Comparison of ENCODE assay signal across 12 cellular contexts in genomic region chr2:200309296-200309846, GRCh38. TPM values are rescaled to one million over a fixed set of nuclear protein-coding genes. Genes with fewer than 3 reads are reported as not detected.
DNase-seq lines count a peak whose midpoint lies in the region; ATAC-seq, FAIRE-seq and TF ChIP-seq lines count a peak whose summit lies in the region.
"Had no signal": no experiment of that assay in that cellular context is flagged by ENCODE, and none has a peak within 500 bp of the region (broad histone marks: within the 10 kb centered on the region; RNA-seq: fewer than 3 reads in every experiment).

No MANE protein-coding gene starts in this region.

- in situ Hi-C loops in brain microvascular endothelial cell (cut with HindIII; ENCODE audit: low pct_ligation_motif_present, low sequenced_read_pairs): loop anchor here (10.0 kb wide), 1 partner anchor 325 kb away; no protein-coding TSS in a partner anchor
- in situ Hi-C loops in HepG2 (cut with HindIII; ENCODE audit: extremely low pct_ligation_motif_present, low pct_unique_long_range_greater_than_20kb): loop anchor here (5.0 to 10.0 kb wide), 3 partner anchors 87 to 325 kb away; no protein-coding TSS in a partner anchor

- TF ChIP-seq CTCF in brain microvascular endothelial cell (IDR thresholded peaks at IDR 0.05; ENCODE audit: low read depth, low read length, missing control alignments) (no peak), HepG2 (CRISPR knock-in tag; IDR thresholded peaks at IDR 0.05) (no peak), thyroid gland (IDR thresholded peaks at IDR 0.05) (no peak)

- CTCF ChIA-PET in activated CD4-positive, alpha-beta T cell treated with anti-CD3 and anti-CD28 coated beads for 36 hours (lab: Charles Lee): no interaction called here
- CTCF ChIA-PET in HepG2 (lab: Yijun Ruan, JAX; ENCODE audit: low intra/inter-chr PET ratio, low total read pairs): no interaction called here

- no peak overlapping the region for H2AFZ ChIP-seq in HepG2 (ENCODE audit: low read length)

- peaks cover 63% of the 10 kb centered on the region for H4K20me1 ChIP-seq in HepG2 (ENCODE audit: insufficient read depth, low read length)

- H3K4me3 Mint-ChIP-seq in activated CD4-positive, alpha-beta T cell treated with anti-CD3 and anti-CD28 coated beads, Interleukin-2, amount 10 ng/mL, durations not matched to agents 24 days and 14 days: peak overlapping the region; percentile 6
- H3K4me3 Mint-ChIP-seq in activated CD4-positive, alpha-beta T cell treated with anti-CD3 and anti-CD28 coated beads for 36 hours: no peak overlapping the region

- H3K9ac ChIP-seq in HepG2 (ENCODE audit: insufficient read depth, low read depth, low read length): peak overlapping the region; percentile 94

- peaks cover 95% of the 10 kb centered on the region for H3K79me2 ChIP-seq in HepG2 (ENCODE audit: insufficient read depth, low read length)

- TF ChIP-seq EP300 in HepG2 (IDR thresholded peaks at IDR 0.05; ENCODE audit: low read depth in 2 of 2, low read length in 2 of 2) (no peak), HepG2 (CRISPR knock-in tag; IDR thresholded peaks at IDR 0.05; ENCODE audit: borderline replicate concordance) (no peak)

- DNase-seq in activated CD4-positive, alpha-beta T cell treated with anti-CD3 and anti-CD28 coated beads, Interleukin-2, amount 10 ng/mL, durations not matched to agents 24 days and 14 days: no peak
- DNase-seq in activated CD4-positive, alpha-beta T cell treated with anti-CD3 and anti-CD28 coated beads for 36 hours: no peak
- DNase-seq in brain microvascular endothelial cell (no peak), HepG2 (ENCODE audit: low spot score) (no peak), thyroid gland (no peak), RCC 7860 (ENCODE audit: low spot score) (no peak), HPDE6-E6E7 (ENCODE audit: extremely low spot score) (no peak)
- no peak for DNase-seq in stimulated activated CD4-positive, alpha-beta T cell treated with anti-CD3 and anti-CD28 coated beads, Interleukin-4, amount 100 ng/mL, for 1 hour
- DNase-seq: activated gamma-delta T cell treated with Interleukin-2 at 50 U/mL for 16 hours; cerebellar nuclear complex; stimulated activated CD4-positive, alpha-beta T cell treated with anti-CD3 and anti-CD28 coated beads, Interleukin-15, amount 100 ng/mL, for 24 hours had no signal

- ATAC-seq in activated CD4-positive, alpha-beta T cell treated with anti-CD3 and anti-CD28 coated beads for 36 hours: no peak
- no peak for ATAC-seq in HepG2

- H3K27me3 Mint-ChIP-seq in activated CD4-positive, alpha-beta T cell treated with anti-CD3 and anti-CD28 coated beads, Interleukin-2, amount 10 ng/mL, durations not matched to agents 24 days and 14 days: peaks cover 8% of the 10 kb centered on the region
- peaks cover 27% of the 10 kb centered on the region for H3K27me3 Mint-ChIP-seq in activated CD4-positive, alpha-beta T cell treated with anti-CD3 and anti-CD28 coated beads for 36 hours

- H3K27ac ChIP-seq in brain microvascular endothelial cell: no peak overlapping the region
- peak overlapping the region; percentile 96 for H3K27ac ChIP-seq in HepG2 (ENCODE audit: extremely low read length, insufficient read depth, low read length)
- H3K27ac ChIP-seq in thyroid gland: peak overlapping the region in 2 of 3 donors; percentile 91

- no peak for TF ChIP-seq RAD21 in HepG2 (CRISPR knock-in tag; IDR thresholded peaks at IDR 0.05)

- H3K4me3 ChIP-seq in brain microvascular endothelial cell (ENCODE audit: low read depth, low read length): peak overlapping the region; percentile 82
- H3K4me3 ChIP-seq in HepG2 (replicated peaks in 1 of 3; ENCODE audit: insufficient read depth in 1 of 3, low read depth in 2 of 3, low read length in 3 of 3): peak overlapping the region; percentile 84 to 94 (median 88); a peak in 5 of 6 replicates
- no peak overlapping the region for H3K4me3 ChIP-seq in thyroid gland (replicated peaks in 1 of 3)

- TF ChIP-seq POLR2A in HepG2 (IDR thresholded peaks at IDR 0.05; ENCODE audit: insufficient read depth in 1 of 2, low read depth in 2 of 2, low read length in 2 of 2) (no peak), thyroid gland (IDR thresholded peaks at IDR 0.05) (no peak)

- H3K9me3 Mint-ChIP-seq in activated CD4-positive, alpha-beta T cell treated with anti-CD3 and anti-CD28 coated beads, Interleukin-2, amount 10 ng/mL, durations not matched to agents 24 days and 14 days: no peaks in the 10 kb centered on the region
- H3K9me3 Mint-ChIP-seq in activated CD4-positive, alpha-beta T cell treated with anti-CD3 and anti-CD28 coated beads for 36 hours (ENCODE audit: low read depth): no peaks in the 10 kb centered on the region

- peak overlapping the region; percentile 89 for H3K4me2 ChIP-seq in HepG2 (ENCODE audit: low read depth, low read length)

- H3K4me1 ChIP-seq in HepG2 (ENCODE audit: insufficient read depth, low read length) (peaks cover 73% of the 10 kb centered on the region), thyroid gland (peaks cover 21 to 28% of the 10 kb centered on the region in 2 donors)

- no TSS peak for BruUV-seq in HepG2 (replicated peaks; lab: Mats Ljungman, UMichigan)

- peaks cover 8% of the 10 kb centered on the region for H3K36me3 Mint-ChIP-seq in activated CD4-positive, alpha-beta T cell treated with anti-CD3 and anti-CD28 coated beads, Interleukin-2, amount 10 ng/mL, durations not matched to agents 24 days and 14 days (ENCODE audit: low read depth)
- H3K36me3 Mint-ChIP-seq in activated CD4-positive, alpha-beta T cell treated with anti-CD3 and anti-CD28 coated beads for 36 hours (ENCODE audit: low read depth): peaks cover 2% of the 10 kb centered on the region

- POLR2A ChIA-PET in activated CD4-positive, alpha-beta T cell treated with anti-CD3 and anti-CD28 coated beads for 36 hours (lab: Charles Lee): interaction anchor here (0.6 kb wide), 1 partner anchor 37 kb away, joined by 3 read pairs; no protein-coding TSS in a partner anchor
- POLR2A ChIA-PET in HepG2 (lab: Yijun Ruan, JAX): interaction anchor here (1.3 to 3.4 kb wide), 4 partner anchors 10 to 99 kb away, joined by 3 to 48 read pairs (median 6); no protein-coding TSS in a partner anchor

- WGBS in HepG2 (ENCODE audit: low lambda C conversion rate): 75% methylated on average over 1 of the region's 1 CpG
- 92 to 97% methylated on average over 1 of the region's 1 CpG for WGBS in thyroid gland, 2 donors

- FAIRE-seq in HepG2 (lab: Jason Lieb, UNC) (no peak), RCC 7860 (lab: Jason Lieb, UNC) (no peak)
- FAIRE-seq: D721Med had no signal

- H3K27me3 ChIP-seq in brain microvascular endothelial cell (replicated peaks): no peaks in the 10 kb centered on the region
- no peaks in the 10 kb centered on the region; a peak in 1 of 5 replicates for H3K27me3 ChIP-seq in HepG2 (ENCODE audit: control insufficient read depth in 1 of 2, insufficient read depth in 2 of 2, low read length in 2 of 2)
- H3K27me3 ChIP-seq in thyroid gland: no peaks in the 10 kb centered on the region

- H3K27ac Mint-ChIP-seq in activated CD4-positive, alpha-beta T cell treated with anti-CD3 and anti-CD28 coated beads, Interleukin-2, amount 10 ng/mL, durations not matched to agents 24 days and 14 days: no peak overlapping the region
- no peak overlapping the region for H3K27ac Mint-ChIP-seq in activated CD4-positive, alpha-beta T cell treated with anti-CD3 and anti-CD28 coated beads for 36 hours

- H3K9me3 ChIP-seq in HepG2 (ENCODE audit: low read length) (no peaks in the 10 kb centered on the region), thyroid gland (no peaks in the 10 kb centered on the region)

- peaks cover 31% of the 10 kb centered on the region for H3K4me1 Mint-ChIP-seq in activated CD4-positive, alpha-beta T cell treated with anti-CD3 and anti-CD28 coated beads, Interleukin-2, amount 10 ng/mL, durations not matched to agents 24 days and 14 days
- H3K4me1 Mint-ChIP-seq in activated CD4-positive, alpha-beta T cell treated with anti-CD3 and anti-CD28 coated beads for 36 hours: peaks cover 21% of the 10 kb centered on the region

- intact Hi-C loops in activated CD4-positive, alpha-beta T cell treated with anti-CD3 and anti-CD28 coated beads, Interleukin-2, amount 10 ng/mL, durations not matched to agents 24 days and 14 days (cut with micrococcal nuclease): loop anchor here (5.0 kb wide), 5 partner anchors 218 to 553 kb away; partner anchors contain the start of genes BZW1, C2orf69, CLK1 and SGO2
- intact Hi-C loops in activated CD4-positive, alpha-beta T cell treated with anti-CD3 and anti-CD28 coated beads for 36 hours (cut with DNase I, micrococcal nuclease): loop anchor here (5.0 kb wide), 4 partner anchors 63 to 332 kb away; partner anchors contain the start of gene SGO2 (in 1 of the 2)
- intact Hi-C loops in HepG2 (cut with micrococcal nuclease; ENCODE audit: unreplicated experiment): loop anchor here (1.0 to 5.0 kb wide), 4 partner anchors 10 to 257 kb away; no protein-coding TSS in a partner anchor
- intact Hi-C loops in thyroid gland (cut with DNase I): no loop called here

- H3K36me3 ChIP-seq in brain microvascular endothelial cell (replicated peaks): no peaks in the 10 kb centered on the region
- H3K36me3 ChIP-seq in HepG2 (replicated peaks in 1 of 2; ENCODE audit: control insufficient read depth in 1 of 2, insufficient read depth in 2 of 2, low read length in 2 of 2): peaks cover 2 to 14% of the 10 kb centered on the region in 2 experiments; a peak in 3 of 5 replicates
- H3K36me3 ChIP-seq in thyroid gland: no peaks in the 10 kb centered on the region

RNA-seq across cellular contexts. Expression of gene SPATS2L, which starts 2.9 kb away (rescaled TPM):
- 42.0 and 42.9 TPM in 2 replicates for total RNA-seq in activated CD4-positive, alpha-beta T cell treated with anti-CD3 and anti-CD28 coated beads, Interleukin-2, amount 10 ng/mL, durations not matched to agents 24 days and 14 days
- total RNA-seq in activated CD4-positive, alpha-beta T cell treated with anti-CD3 and anti-CD28 coated beads for 36 hours: 10 to 100 TPM; 14.7 to 25.8 TPM
- 154 and 165 TPM in 2 replicates for total RNA-seq in HepG2 (2016; rRNA removed; fragmentation: Illumina TruSeq; extraction: Trizol)
- 81.5 and 81.6 TPM in 2 replicates for total RNA-seq in HepG2 (2016; cell fraction: cytosol; rRNA removed; fragmentation: Illumina TruSeq; extraction: Trizol; ENCODE audit: low read depth)
- total RNA-seq in HepG2 (2016; cell fraction: insoluble cytoplasmic fraction; rRNA removed; fragmentation: Illumina TruSeq; extraction: Trizol): 151 and 153 TPM in 2 replicates
- total RNA-seq in HepG2 (2016; cell fraction: membrane; rRNA removed; fragmentation: Illumina TruSeq; extraction: Trizol): 160 and 169 TPM in 2 replicates
- 110 and 114 TPM in 2 replicates for total RNA-seq in HepG2 (2016; cell fraction: nucleus; rRNA removed; fragmentation: Illumina TruSeq; extraction: Trizol)
- 180 and 212 TPM in 2 replicates for polyA plus RNA-seq in HepG2 (2011; rRNA removed)
- polyA plus RNA-seq in HepG2 (2011; cell fraction: cytosol; rRNA removed): 161 and 177 TPM in 2 replicates
- polyA plus RNA-seq in HepG2 (2011; cell fraction: nucleus; rRNA removed): 71.8 and 89.4 TPM in 2 replicates
- polyA plus RNA-seq in HepG2 (2012): 134 and 184 TPM in 2 replicates
- polyA plus RNA-seq in HepG2 (2016; cell fraction: cytosol; fragmentation: Illumina TruSeq; extraction: Trizol; ENCODE audit: low read depth): 102 and 115 TPM in 2 replicates
- polyA plus RNA-seq in HepG2 (2016; cell fraction: insoluble cytoplasmic fraction; fragmentation: Illumina TruSeq; extraction: Trizol; ENCODE audit: low read depth): 213 and 235 TPM in 2 replicates
- 179 and 180 TPM in 2 replicates for polyA plus RNA-seq in HepG2 (2016; cell fraction: membrane; fragmentation: Illumina TruSeq; extraction: Trizol; ENCODE audit: low read depth)
- polyA plus RNA-seq in HepG2 (2016; cell fraction: nucleus; fragmentation: Illumina TruSeq; extraction: Trizol; ENCODE audit: insufficient read depth, low read depth): 145 and 148 TPM in 2 replicates
- 28.4 and 78.1 TPM in 2 replicates for polyA minus RNA-seq in HepG2 (2011; rRNA and poly(A)+ RNA removed; ENCODE audit: low replicate concordance)
- 121 and 126 TPM in 2 replicates for polyA minus RNA-seq in HepG2 (2011; cell fraction: cytosol; rRNA and poly(A)+ RNA removed)
- 287 and 295 TPM in 2 replicates for polyA minus RNA-seq in HepG2 (2011; cell fraction: nucleus; rRNA and poly(A)+ RNA removed)
- total RNA-seq in thyroid gland: 100 to 1,000 TPM in 1 of 4 donors, 10 to 100 TPM in 3; 41.7 to 101 (median 73.3) TPM

Comparison
In these comparisons a context has a peak if more than half of its experiments do, and no peak if none do; other contexts are left out.
1. H3K4me3 ChIP-seq: peak in brain microvascular endothelial cell (single experiment) and HepG2 (3 of 3); none in thyroid gland (0 of 3).